18 cellular contexts compared by ENCODE assay signal in genomic region chr9:17216011-17216410, GRCh38.
DNase-seq lines count a peak whose midpoint lies in the region; ATAC-seq and TF ChIP-seq lines count a peak whose summit lies in the region.
"Had no signal": no experiment of that assay in that cellular context is flagged by ENCODE, and none has a peak within 500 bp of the region (broad histone marks: within the 10 kb centered on the region; RNA-seq: fewer than 3 reads in every experiment).

No MANE protein-coding gene starts in this region.

- peaks cover 8% of the 10 kb centered on the region for H3K36me3 Mint-ChIP-seq in endodermal cell (ENCODE audit: low read depth)
- H3K36me3 Mint-ChIP-seq: IgD-negative memory B cell had no signal

- no peaks in the 10 kb centered on the region for H3K4me1 Mint-ChIP-seq in endodermal cell

- H3K9ac ChIP-seq in BLaER1 treated with 17β-estradiol and CSF1 and Interleukin-3, amounts not matched to agents 10 nM and 100 nM = no peak overlapping the region
- H3K9ac ChIP-seq in endodermal cell (ENCODE audit: extremely low read depth, low read length, poor library complexity, severe bottlenecking) = no peak overlapping the region

- 0 out of 3 replicates have a peak, but pooled peaks have one; percentile 55 for ATAC-seq in RWPE2 (ENCODE audit: low read depth)
- ATAC-seq: Panc1 had no signal

- no peak overlapping the region for H3K27ac Mint-ChIP-seq in endodermal cell
- H3K27ac Mint-ChIP-seq: IgD-negative memory B cell had no signal

- peaks cover 41% of the 10 kb centered on the region for H3K9me3 Mint-ChIP-seq in endodermal cell

- no peaks in the 10 kb centered on the region for H3K36me3 ChIP-seq in BLaER1 treated with 17β-estradiol and CSF1 and Interleukin-3, amounts not matched to agents 10 nM and 100 nM
- H3K36me3 ChIP-seq in RWPE2 (ENCODE audit: low read depth) = no peaks in the 10 kb centered on the region
- no peaks in the 10 kb centered on the region for H3K36me3 ChIP-seq in endodermal cell (ENCODE audit: control insufficient read depth, insufficient read depth, low read length)

- in situ Hi-C loops in G401 (cut with HindIII; ENCODE audit: low sequenced_read_pairs) = no loop called here

- WGBS in endodermal cell (ENCODE audit: insufficient coverage in 1 of 2, insufficient read length in 1 of 2), 2 experiments = 94 to 100% methylated on average over 1 to 3 of the region's 3 CpGs

- TF ChIP-seq CTCF in RWPE2 (IDR thresholded peaks at IDR 0.05; ENCODE audit: poor library complexity, severe bottlenecking) = no peak
- TF ChIP-seq CTCF in fibroblast of the aortic adventitia (IDR thresholded peaks at IDR 0.05; ENCODE audit: insufficient read depth, low read length) = no peak
- TF ChIP-seq CTCF in endodermal cell (conservative IDR thresholded peaks at IDR 0.05) = no peak

- H3K4me3 ChIP-seq in BLaER1 treated with 17β-estradiol and CSF1 and Interleukin-3, amounts not matched to agents 10 nM and 100 nM = no peak overlapping the region
- H3K4me3 ChIP-seq in RWPE2 (ENCODE audit: severe bottlenecking) (no peak overlapping the region), fibroblast of the aortic adventitia (ENCODE audit: low read depth, low read length) (no peak overlapping the region), endodermal cell (ENCODE audit: low read length) (no peak overlapping the region)

- peak overlapping the region in 7 of 11 experiments; percentile 32 to 74 (median 48); a peak in 12 of 22 replicates for H3K4me2 ChIP-seq in BLaER1 treated with 17β-estradiol and CSF1 and Interleukin-3, amounts not matched to agents 10 nM and 100 nM

- no peak overlapping the region; a peak in 2 of 22 replicates for H3K27ac ChIP-seq in BLaER1 treated with 17β-estradiol and CSF1 and Interleukin-3, amounts not matched to agents 10 nM and 100 nM
- no peak overlapping the region for H3K27ac ChIP-seq in RWPE2 (ENCODE audit: poor library complexity, severe bottlenecking)
- H3K27ac ChIP-seq in endodermal cell (ENCODE audit: low read depth, low read length) = no peak overlapping the region

- peak; percentile 13 for DNase-seq in HPDE6-E6E7 (ENCODE audit: extremely low spot score)
- no peak for DNase-seq in RWPE2 (ENCODE audit: low spot score)
- peak; percentile 8 for DNase-seq in fibroblast of the aortic adventitia (ENCODE audit: low read depth)
- no peak for DNase-seq in anterior cingulate cortex (lab: John Stamatoyannopoulos, UW)
- no peak for DNase-seq in endodermal cell
- DNase-seq in G401 (ENCODE audit: low spot score) = no peak
- DNase-seq in NCI-H345 (lab: John Stamatoyannopoulos, UW) = no peak
- DNase-seq: C1 segment of cervical spinal cord, DMS 273 treated with DMSO at 0.1 percent for 48 hours, HCEC 1CT, MV-4-11, NCI-H1417 treated with DMSO at 0.1 percent for 48 hours, NCI-H2081, NCI-H510A, SHP77 treated with DMSO at 0.1 percent for 48 hours had no signal

- peaks cover 0 to 46% (median 20%) of the 10 kb centered on the region in 10 experiments; a peak in 15 of 20 replicates for H3K4me1 ChIP-seq in BLaER1 treated with 17β-estradiol and CSF1 and Interleukin-3, amounts not matched to agents 10 nM and 100 nM
- H3K4me1 ChIP-seq in RWPE2 (ENCODE audit: insufficient read depth, poor library complexity, severe bottlenecking) (no peaks in the 10 kb centered on the region), endodermal cell (ENCODE audit: control insufficient read depth, insufficient read depth, low read length) (no peaks in the 10 kb centered on the region)

- H3K27me3 Mint-ChIP-seq in endodermal cell (ENCODE audit: insufficient read depth) = no peaks in the 10 kb centered on the region
- H3K27me3 Mint-ChIP-seq: IgD-negative memory B cell had no signal

- H3K9me3 ChIP-seq in BLaER1 treated with 17β-estradiol and CSF1 and Interleukin-3, amounts not matched to agents 10 nM and 100 nM (replicated peaks in 1 of 11) = peaks cover 25 to 48% (median 33%) of the 10 kb centered on the region in 11 experiments; a peak in 21 of 22 replicates
- H3K9me3 ChIP-seq in RWPE2 (ENCODE audit: severe bottlenecking) (peaks cover 3% of the 10 kb centered on the region), endodermal cell (ENCODE audit: control insufficient read depth, low read length) (no peaks in the 10 kb centered on the region)

- peaks cover 0 to 11% (median 0%) of the 10 kb centered on the region in 11 experiments; a peak in 2 of 22 replicates for H4K20me1 ChIP-seq in BLaER1 treated with 17β-estradiol and CSF1 and Interleukin-3, amounts not matched to agents 10 nM and 100 nM

- H3K4me3 Mint-ChIP-seq in endodermal cell = no peak overlapping the region
- H3K4me3 Mint-ChIP-seq: IgD-negative memory B cell had no signal

- H3K27me3 ChIP-seq in BLaER1 treated with 17β-estradiol and CSF1 and Interleukin-3, amounts not matched to agents 10 nM and 100 nM = no peaks in the 10 kb centered on the region
- no peaks in the 10 kb centered on the region for H3K27me3 ChIP-seq in RWPE2 (ENCODE audit: insufficient read depth, poor library complexity, severe bottlenecking)
- no peaks in the 10 kb centered on the region for H3K27me3 ChIP-seq in endodermal cell (ENCODE audit: control insufficient read depth, insufficient read depth, low read length, poor library complexity, severe bottlenecking)

Comparison
In these comparisons a context has a peak if more than half of its experiments do, and no peak if none do; other contexts are left out.
1. DNase-seq: peak in HPDE6-E6E7 (single experiment) and fibroblast of the aortic adventitia (single experiment); none in RWPE2 (single experiment), anterior cingulate cortex (0 of 58), endodermal cell (single experiment), G401 (single experiment) and NCI-H345 (single experiment).